In the genomic region with DNA sequence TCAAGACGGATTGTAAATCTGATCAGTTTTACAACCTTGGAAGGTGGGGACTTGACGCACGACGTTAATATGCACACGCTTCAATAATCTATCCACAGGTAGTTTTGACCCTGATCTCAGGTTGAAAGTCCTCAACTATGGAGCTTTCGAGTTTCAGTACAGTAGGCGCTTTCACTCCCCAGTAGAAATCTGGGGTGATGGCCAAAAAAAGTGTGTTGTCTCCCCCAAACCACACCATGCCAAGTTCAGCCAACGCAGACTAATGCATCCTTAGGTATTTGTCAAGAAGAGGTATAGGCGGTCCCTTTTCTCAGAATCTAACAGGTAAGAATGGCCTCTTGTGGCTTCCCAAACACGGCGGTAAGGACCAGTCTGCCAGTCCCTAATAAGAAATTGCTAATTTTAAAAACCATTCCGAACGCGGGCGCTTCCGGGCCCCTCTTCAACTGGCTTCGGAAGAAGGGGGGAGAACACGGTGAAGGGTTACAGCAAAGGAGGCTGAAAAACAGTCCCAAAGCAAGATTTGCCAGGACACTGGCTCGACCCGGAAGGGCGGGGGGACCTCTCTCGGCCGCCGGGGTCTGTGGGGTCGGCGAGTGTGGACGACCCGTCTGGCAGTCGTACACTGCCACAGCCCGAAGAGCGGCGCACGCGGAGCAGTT, we compare ENCODE assay signal across 8 cellular contexts. TPM values are rescaled to one million over a fixed set of nuclear protein-coding genes. Genes with fewer than 3 reads are reported as not detected.
A peak's percentile ranks its signal among the peaks of the same experiment; 100 is the strongest.
DNase-seq lines count a peak whose midpoint lies in the region; ATAC-seq, FAIRE-seq and TF ChIP-seq lines count a peak whose summit lies in the region.

No MANE protein-coding gene starts in this region.

- no peak for TF ChIP-seq CTCF in gastrocnemius medialis (IDR thresholded peaks at IDR 0.05 in 4 of 5, conservative IDR thresholded peaks at IDR 0.05 in 1 of 5)

- CTCF ChIA-PET in activated CD8-positive, alpha-beta T cell treated with anti-CD3 and anti-CD28 coated beads, Interleukin-2, amount 10 ng/mL, durations not matched to agents 7 days and 5 days (lab: Charles Lee), result interaction anchor here (2.4 kb wide), 1 partner anchor 167 kb away, joined by 9 read pairs; no protein-coding TSS in a partner anchor

- POLR2A ChIA-PET in activated CD8-positive, alpha-beta T cell treated with anti-CD3 and anti-CD28 coated beads, Interleukin-2, amount 10 ng/mL, durations not matched to agents 7 days and 5 days (lab: Charles Lee), result interaction anchor here (0.6 to 2.0 kb wide), 7 partner anchors 13 to 559 kb away, joined by 3 to 8 read pairs (median 3); a partner anchor contains a TSS

- TF ChIP-seq POLR2A in GM12891 (IDR thresholded peaks at IDR 0.05; ENCODE audit: low read depth, low read length) (no peak), gastrocnemius medialis (IDR thresholded peaks at IDR 0.05) (no peak)

- H3K36me3 ChIP-seq in gastrocnemius medialis, result no peaks in the 10 kb centered on the region

- H3K4me1 ChIP-seq in right cardiac atrium (ENCODE audit: control insufficient read depth, insufficient read depth, low read length) (no peaks in the 10 kb centered on the region), gastrocnemius medialis (peaks cover 25 to 34% of the 10 kb centered on the region in 2 donors)

- ATAC-seq in HG02981 (IDR thresholded peaks at IDR 0.05; ENCODE audit: unreplicated experiment) (peak; percentile 8), right cardiac atrium (no peak), gastrocnemius medialis (no peak), GM21390 (IDR thresholded peaks at IDR 0.05; ENCODE audit: unreplicated experiment) (no peak)
- ATAC-seq in activated CD8-positive, alpha-beta T cell treated with anti-CD3 and anti-CD28 coated beads, Interleukin-2, amount 10 ng/mL, durations not matched to agents 7 days and 5 days, result peak; percentile 1

- no peaks in the 10 kb centered on the region for H3K27me3 ChIP-seq in right cardiac atrium (ENCODE audit: control insufficient read depth, insufficient read depth)
- H3K27me3 ChIP-seq in gastrocnemius medialis, result no peaks in the 10 kb centered on the region

- no peaks in the 10 kb centered on the region for H3K27me3 Mint-ChIP-seq in activated CD8-positive, alpha-beta T cell treated with anti-CD3 and anti-CD28 coated beads, Interleukin-2, amount 10 ng/mL, durations not matched to agents 7 days and 5 days (ENCODE audit: low read depth)

- in situ Hi-C loops in gastrocnemius medialis (cut with MboI; ENCODE audit: low sequenced_read_pairs in 4 of 4), result loop anchor here in 3 of 4 donors (10.0 to 25.0 kb wide), 4 partner anchors 88 to 1013 kb away; a partner anchor contains a TSS

- no peaks in the 10 kb centered on the region for H3K9me3 Mint-ChIP-seq in activated CD8-positive, alpha-beta T cell treated with anti-CD3 and anti-CD28 coated beads, Interleukin-2, amount 10 ng/mL, durations not matched to agents 7 days and 5 days (ENCODE audit: insufficient read depth)

- H3K27ac Mint-ChIP-seq in activated CD8-positive, alpha-beta T cell treated with anti-CD3 and anti-CD28 coated beads, Interleukin-2, amount 10 ng/mL, durations not matched to agents 7 days and 5 days, result peak overlapping the region; percentile 96

- 4% methylated on average over 34 of the region's 34 CpGs for WGBS in right cardiac atrium

- H3K36me3 Mint-ChIP-seq in activated CD8-positive, alpha-beta T cell treated with anti-CD3 and anti-CD28 coated beads, Interleukin-2, amount 10 ng/mL, durations not matched to agents 7 days and 5 days (ENCODE audit: low read depth), result peaks cover 50% of the 10 kb centered on the region

- H3K4me3 ChIP-seq in right cardiac atrium (ENCODE audit: low read length) (peak overlapping the region; percentile 74), gastrocnemius medialis (peak overlapping the region; percentile 74 to 88 (median 81))

- H3K9me3 ChIP-seq in right cardiac atrium (ENCODE audit: control insufficient read depth, low read length) (no peaks in the 10 kb centered on the region), gastrocnemius medialis (no peaks in the 10 kb centered on the region)

- DNase-seq in GM12891 (ENCODE audit: insufficient read length, low spot score) (no peak), right cardiac atrium (no peak), gastrocnemius medialis (no peak), A172 (ENCODE audit: low spot score) (no peak), NCI-H2171 treated with DMSO at 0.1 percent for 48 hours (lab: John Stamatoyannopoulos, UW) (no peak)
- DNase-seq in activated CD8-positive, alpha-beta T cell treated with anti-CD3 and anti-CD28 coated beads, Interleukin-2, amount 10 ng/mL, durations not matched to agents 7 days and 5 days, result peak; percentile 43

- H3K4me1 Mint-ChIP-seq in activated CD8-positive, alpha-beta T cell treated with anti-CD3 and anti-CD28 coated beads, Interleukin-2, amount 10 ng/mL, durations not matched to agents 7 days and 5 days (ENCODE audit: low read depth), result peaks cover 62% of the 10 kb centered on the region

- intact Hi-C loops in right cardiac atrium (cut with DNase I), result loop anchor here in 2 of 4 donors (10.0 kb wide), 3 partner anchors 91 to 171 kb away; no protein-coding TSS in a partner anchor
- intact Hi-C loops in gastrocnemius medialis (cut with DNase I; ENCODE audit: low total_unique reads), result loop anchor here (1.0 to 10.0 kb wide), 8 partner anchors 110 to 1351 kb away; a partner anchor contains a TSS

- H3K27ac ChIP-seq in right cardiac atrium (ENCODE audit: low read length), result peak overlapping the region; percentile 65
- H3K27ac ChIP-seq in gastrocnemius medialis, result peak overlapping the region; percentile 93 to 98 (median 96)

- peak overlapping the region; percentile 88 for H3K4me3 Mint-ChIP-seq in activated CD8-positive, alpha-beta T cell treated with anti-CD3 and anti-CD28 coated beads, Interleukin-2, amount 10 ng/mL, durations not matched to agents 7 days and 5 days

- FAIRE-seq in GM12891 (lab: Jason Lieb, UNC), result peak; percentile 65

TF ChIP-seq in GM12891, 5 proteins besides CTCF, POLR2A, EP300 and RAD21:
- no peak for TF ChIP-seq SPI1 (IDR thresholded peaks at IDR 0.05; ENCODE audit: low read depth, low read length)

RNA-seq across cellular contexts. Expression of a gene that starts 0.7 kb away (rescaled TPM):
- polyA plus RNA-seq in GM12891 (2012; ENCODE audit: low read depth, missing spikeins), result 16.8 TPM
- total RNA-seq in activated CD8-positive, alpha-beta T cell treated with anti-CD3 and anti-CD28 coated beads, Interleukin-2, amount 10 ng/mL, durations not matched to agents 7 days and 5 days, result 10 to 100 TPM; 25.1 to 30.2 TPM
- 10 to 100 TPM; 40.1 to 66.5 (median 48.1) TPM for total RNA-seq in right cardiac atrium
- polyA plus RNA-seq in right cardiac atrium, result 12.6 TPM
- 10 to 100 TPM in 3 of 4 donors, 1 to 10 TPM in 1; 7.8 to 23.1 (median 16.3) TPM for total RNA-seq in gastrocnemius medialis
- total RNA-seq in A172 (2014; rRNA removed; shearing (Covaris generic)), result 37.9 and 48.7 TPM in 2 replicates

RNA-seq across cellular contexts. Expression of a gene that starts 0.8 kb away (rescaled TPM):
- 28.3 TPM for polyA plus RNA-seq in GM12891 (2012; ENCODE audit: low read depth, missing spikeins)
- total RNA-seq in activated CD8-positive, alpha-beta T cell treated with anti-CD3 and anti-CD28 coated beads, Interleukin-2, amount 10 ng/mL, durations not matched to agents 7 days and 5 days, result 10 to 100 TPM; 31.2 to 37.7 TPM
- total RNA-seq in right cardiac atrium (10 to 100 TPM; 27.8 to 40.1 (median 34.5) TPM), gastrocnemius medialis (10 to 100 TPM; 12.9 to 24.1 (median 18.6) TPM)
- polyA plus RNA-seq in right cardiac atrium, result 18.8 TPM
- 41.7 and 45.5 TPM in 2 replicates for total RNA-seq in A172 (2014; rRNA removed; shearing (Covaris generic))

Comparison
In these comparisons a context has a peak if more than half of its experiments do, and no peak if none do; other contexts are left out.
1. ATAC-seq: peak in HG02981 (single experiment) and activated CD8-positive, alpha-beta T cell treated with anti-CD3 and anti-CD28 coated beads, Interleukin-2, amount 10 ng/mL, durations not matched to agents 7 days and 5 days (single experiment); none in right cardiac atrium (0 of 2), gastrocnemius medialis (0 of 2) and GM21390 (single experiment).